1 cellular context compared by ENCODE assay signal in genomic region chr1:234612352-234613127, GRCh38.
TF ChIP-seq lines count a peak whose summit lies in the region.

No MANE protein-coding gene starts in this region.

TF ChIP-seq in GM12878, 131 proteins besides CTCF, POLR2A, EP300 and RAD21 (continued from another document):
- TF ChIP-seq ZNF592 (IDR thresholded peaks at IDR 0.05) (peak; percentile 38; the same call in 1 of the 2 replicates), REST (IDR thresholded peaks at IDR 0.05; ENCODE audit: low read depth, low read length) (no peak), GABPA (IDR thresholded peaks at IDR 0.05; ENCODE audit: low read depth) (no peak), HCFC1 (IDR thresholded peaks at IDR 0.05; ENCODE audit: low read length) (no peak), TAF1 (IDR thresholded peaks at IDR 0.05; ENCODE audit: borderline replicate concordance, low read depth, low read length) (peak; percentile 60; the same call in 1 of the 2 replicates), RFX5 (IDR thresholded peaks at IDR 0.05; ENCODE audit: low read depth, low read length) (peak; percentile 20; the same call in 1 of the 2 replicates), SMAD5 (IDR thresholded peaks at IDR 0.05; ENCODE audit: low read depth) (peak; percentile 51; the same call in 1 of the 2 replicates), RAD51 (IDR thresholded peaks at IDR 0.05) (peak; percentile 89), TARDBP (IDR thresholded peaks at IDR 0.05; ENCODE audit: borderline replicate concordance) (0 out of 2 replicates have a peak, but pooled peaks have one; percentile 38), PBX3 (IDR thresholded peaks at IDR 0.05; ENCODE audit: insufficient replicate concordance, low read depth, low read length) (peak; percentile 46), NR2C2 (IDR thresholded peaks at IDR 0.05; ENCODE audit: borderline replicate concordance, control insufficient read depth, insufficient read length, low read depth) (no peak), NRF1 (conservative IDR thresholded peaks at IDR 0.05; ENCODE audit: low read depth, low read length) (no peak), POLR2AphosphoS5 (IDR thresholded peaks at IDR 0.05; ENCODE audit: low read length) (peak; percentile 86), ESRRA (IDR thresholded peaks at IDR 0.05; ENCODE audit: low read length) (0 out of 2 replicates have a peak, but pooled peaks have one; percentile 15), PAX5 (IDR thresholded peaks at IDR 0.05; ENCODE audit: borderline replicate concordance, low read depth, low read length) (peak; percentile 73; the same call in 1 of the 2 replicates), SKIL (IDR thresholded peaks at IDR 0.05; ENCODE audit: low read depth, poor library complexity, severe bottlenecking) (peak; percentile 80), SREBF2 (IDR thresholded peaks at IDR 0.05; ENCODE audit: low read length) (no peak), RELB (IDR thresholded peaks at IDR 0.05; ENCODE audit: low read depth) (peak; percentile 83), IKZF1 (conservative IDR thresholded peaks at IDR 0.05) (peak; percentile 93), MEF2B (IDR thresholded peaks at IDR 0.05; ENCODE audit: partially characterized antibody, poor library complexity, severe bottlenecking) (peak; percentile 21), SMARCA5 (IDR thresholded peaks at IDR 0.05) (peak; percentile 48; the same call in 1 of the 2 replicates), LARP7 (IDR thresholded peaks at IDR 0.05) (peak; percentile 62), CREM (IDR thresholded peaks at IDR 0.05; ENCODE audit: low read depth) (peak; percentile 68; the same call in 1 of the 2 replicates), SPI1 (IDR thresholded peaks at IDR 0.05; ENCODE audit: borderline replicate concordance, insufficient read depth, low read depth, low read length) (peak; percentile 90), ZNF687 (IDR thresholded peaks at IDR 0.05) (peak; percentile 95), BHLHE40 (IDR thresholded peaks at IDR 0.05; ENCODE audit: borderline replicate concordance in 1 of 2, low read depth in 2 of 2, low read length in 1 of 2) (peak; percentile 79 to 85), SREBF1 (IDR thresholded peaks at IDR 0.05; ENCODE audit: low read length) (no peak), BCL11A (IDR thresholded peaks at IDR 0.05; ENCODE audit: low read depth, low read length) (0 out of 2 replicates have a peak, but pooled peaks have one; percentile 9)
